ENCODE assay signal across 7 cellular contexts in the genomic region with DNA sequence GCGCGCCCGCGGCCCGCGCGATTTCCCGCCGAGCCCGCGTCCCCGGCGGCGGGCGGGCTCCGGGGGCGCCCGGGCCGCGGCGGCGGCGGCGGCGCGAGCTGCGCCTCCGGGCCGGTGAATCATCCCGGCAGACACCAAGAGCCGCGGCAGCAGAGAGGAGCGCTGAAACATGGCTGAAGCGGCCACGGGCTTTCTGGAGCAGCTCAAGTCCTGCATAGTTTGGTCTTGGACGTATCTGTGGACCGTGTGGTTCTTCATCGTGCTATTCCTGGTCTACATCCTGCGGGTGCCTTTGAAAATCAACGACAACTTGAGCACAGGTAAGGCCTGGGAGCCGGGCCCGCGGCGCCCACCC. TPM values are rescaled to one million over a fixed set of nuclear protein-coding genes. Genes with fewer than 3 reads are reported as not detected.
DNase-seq lines count a peak whose midpoint lies in the region; ATAC-seq, FAIRE-seq and TF ChIP-seq lines count a peak whose summit lies in the region.

A gene with protein sequence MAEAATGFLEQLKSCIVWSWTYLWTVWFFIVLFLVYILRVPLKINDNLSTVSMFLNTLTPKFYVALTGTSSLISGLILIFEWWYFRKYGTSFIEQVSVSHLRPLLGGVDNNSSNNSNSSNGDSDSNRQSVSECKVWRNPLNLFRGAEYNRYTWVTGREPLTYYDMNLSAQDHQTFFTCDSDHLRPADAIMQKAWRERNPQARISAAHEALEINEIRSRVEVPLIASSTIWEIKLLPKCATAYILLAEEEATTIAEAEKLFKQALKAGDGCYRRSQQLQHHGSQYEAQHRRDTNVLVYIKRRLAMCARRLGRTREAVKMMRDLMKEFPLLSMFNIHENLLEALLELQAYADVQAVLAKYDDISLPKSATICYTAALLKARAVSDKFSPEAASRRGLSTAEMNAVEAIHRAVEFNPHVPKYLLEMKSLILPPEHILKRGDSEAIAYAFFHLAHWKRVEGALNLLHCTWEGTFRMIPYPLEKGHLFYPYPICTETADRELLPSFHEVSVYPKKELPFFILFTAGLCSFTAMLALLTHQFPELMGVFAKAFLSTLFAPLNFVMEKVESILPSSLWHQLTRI (plus strand): TSS at position 130 of the 355 bp plus-strand sequence. CDS start 40 bp downstream, at position 170.

- CTCF ChIA-PET in activated CD4-positive, alpha-beta T cell treated with anti-CD3 and anti-CD28 coated beads for 36 hours (lab: Charles Lee): interaction anchor here (0.9 to 1.2 kb wide), 3 partner anchors 21 to 174 kb away, joined by 3 read pairs; no protein-coding TSS in a partner anchor

- no peak for FAIRE-seq in GM18507 (lab: Jason Lieb, UNC)

- POLR2A ChIA-PET in activated CD4-positive, alpha-beta T cell treated with anti-CD3 and anti-CD28 coated beads for 36 hours (lab: Charles Lee): interaction anchor here (1.3 kb wide), 1 partner anchor 157 kb away, joined by 3 read pairs; no protein-coding TSS in a partner anchor

- no peaks in the 10 kb centered on the region for H3K36me3 Mint-ChIP-seq in activated CD4-positive, alpha-beta T cell treated with anti-CD3 and anti-CD28 coated beads for 36 hours (ENCODE audit: low read depth)

- H3K27me3 Mint-ChIP-seq in activated CD4-positive, alpha-beta T cell treated with anti-CD3 and anti-CD28 coated beads for 36 hours: no peaks in the 10 kb centered on the region

- H3K9me3 Mint-ChIP-seq in activated CD4-positive, alpha-beta T cell treated with anti-CD3 and anti-CD28 coated beads for 36 hours (ENCODE audit: low read depth): no peaks in the 10 kb centered on the region

- DNase-seq in GM18507 (ENCODE audit: extremely low spot score, insufficient read length, low read depth): peak; percentile 22
- DNase-seq in NCI-H2029 treated with DMSO at 0.1 percent for 48 hours (lab: John Stamatoyannopoulos, UW): peak; percentile 53
- DNase-seq in activated CD4-positive, alpha-beta T cell treated with anti-CD3 and anti-CD28 coated beads for 36 hours: peak; percentile 83
- DNase-seq in choroid plexus epithelial cell (ENCODE audit: low read depth): peak; percentile 72
- DNase-seq in left lobe of liver (ENCODE audit: low spot score): peak; percentile 74
- peak; percentile 59 to 60 for DNase-seq in stimulated activated CD4-positive, alpha-beta T cell treated with anti-CD3 and anti-CD28 coated beads, Interleukin-1b, Interleukin-23, amount 100 ng/mL, for 4 hours (ENCODE audit: low read depth in 2 of 2)

- H3K4me1 Mint-ChIP-seq in activated CD4-positive, alpha-beta T cell treated with anti-CD3 and anti-CD28 coated beads for 36 hours: peaks cover 31% of the 10 kb centered on the region

- H3K4me3 Mint-ChIP-seq in activated CD4-positive, alpha-beta T cell treated with anti-CD3 and anti-CD28 coated beads for 36 hours: peak within 1 kb of the TSS; percentile 93

- ATAC-seq in HG02870 (IDR thresholded peaks at IDR 0.05; ENCODE audit: unreplicated experiment) (peak; percentile 18), left lobe of liver (peak; percentile 65)
- ATAC-seq in activated CD4-positive, alpha-beta T cell treated with anti-CD3 and anti-CD28 coated beads for 36 hours: peak; percentile 84

- peak within 1 kb of the TSS; percentile 97 for H3K27ac Mint-ChIP-seq in activated CD4-positive, alpha-beta T cell treated with anti-CD3 and anti-CD28 coated beads for 36 hours

- intact Hi-C loops in activated CD4-positive, alpha-beta T cell treated with anti-CD3 and anti-CD28 coated beads for 36 hours (cut with DNase I, micrococcal nuclease): loop anchor here (1.0 to 10.0 kb wide), 4 partner anchors 59 to 1231 kb away; partner anchors contain the start of genes CAPZA2 (in 1 of the 2), LSM8 (in 1 of the 2) and TES (in 1 of the 2)

- peak within 1 kb of the TSS; percentile 82 for H3K4me3 ChIP-seq in choroid plexus epithelial cell (ENCODE audit: low read depth, low read length)

- no peak for TF ChIP-seq CTCF in choroid plexus epithelial cell (conservative IDR thresholded peaks at IDR 0.05; ENCODE audit: low read depth, low read length)

RNA-seq across cellular contexts. Expression of the gene that starts here (rescaled TPM):
- total RNA-seq in activated CD4-positive, alpha-beta T cell treated with anti-CD3 and anti-CD28 coated beads for 36 hours: 1 to 10 TPM; 6.4 to 8.1 TPM
- 22.2 TPM for total RNA-seq in left lobe of liver

Comparison
In these comparisons a context has a peak if more than half of its experiments do, and no peak if none do; other contexts are left out.
1. Peak in every context shown above with its lines: DNase-seq, ATAC-seq and H3K4me3 ChIP-seq.
2. DNase-seq: peak in every context shown above with its lines; median percentile 83 in activated CD4-positive, alpha-beta T cell treated with anti-CD3 and anti-CD28 coated beads for 36 hours; 74 in left lobe of liver; 72 in choroid plexus epithelial cell; 60 in stimulated activated CD4-positive, alpha-beta T cell treated with anti-CD3 and anti-CD28 coated beads, Interleukin-1b, Interleukin-23, amount 100 ng/mL, for 4 hours; 53 in NCI-H2029 treated with DMSO at 0.1 percent for 48 hours; 22 in GM18507.
3. ATAC-seq: peak in every context shown above with its lines; median percentile 84 in activated CD4-positive, alpha-beta T cell treated with anti-CD3 and anti-CD28 coated beads for 36 hours; 65 in left lobe of liver; 18 in HG02870.